In genomic region chr17:63150994-63151464, GRCh38 we compare ENCODE assay signal across 14 cellular contexts.
A peak's percentile ranks its signal among the peaks of the same experiment; 100 is the strongest.
DNase-seq lines count a peak whose midpoint lies in the region; ATAC-seq, FAIRE-seq and TF ChIP-seq lines count a peak whose summit lies in the region.
"Had no signal": no experiment of that assay in that cellular context is flagged by ENCODE, and none has a peak within 500 bp of the region (broad histone marks: within the 10 kb centered on the region; RNA-seq: fewer than 3 reads in every experiment).

No MANE protein-coding gene starts in this region.

- H3K9ac ChIP-seq in astrocyte (ENCODE audit: low read length): peak overlapping the region; percentile 67

- TF ChIP-seq CTCF in A673 (conservative IDR thresholded peaks at IDR 0.05; ENCODE audit: low read depth, low read length) (no peak), astrocyte (IDR thresholded peaks at IDR 0.05; ENCODE audit: insufficient read depth, low read depth, low read length) (no peak)

- peaks cover 3% of the 10 kb centered on the region for H3K36me3 Mint-ChIP-seq in astrocyte (ENCODE audit: low read depth, unreplicated experiment)

- H3K27me3 ChIP-seq in A673 (replicated peaks; ENCODE audit: insufficient read depth, low read depth, low read length, poor library complexity) (no peaks in the 10 kb centered on the region), astrocyte (ENCODE audit: insufficient read depth, low read length) (no peaks in the 10 kb centered on the region)
- H3K27me3 ChIP-seq: gastrocnemius medialis had no signal

- intact Hi-C loops in A673 (cut with micrococcal nuclease; ENCODE audit: unreplicated experiment): no loop called here

- CTCF ChIA-PET in A673 (lab: Charles Lee): no interaction called here

- no peaks in the 10 kb centered on the region for H3K27me3 Mint-ChIP-seq in astrocyte (ENCODE audit: low read depth, unreplicated experiment)

- ATAC-seq in GM21515 (IDR thresholded peaks at IDR 0.05; ENCODE audit: unreplicated experiment): no peak
- ATAC-seq in HG02763 (IDR thresholded peaks at IDR 0.05; ENCODE audit: unreplicated experiment): no peak
- ATAC-seq: A549; gastrocnemius medialis; naive thymus-derived CD4-positive, alpha-beta T cell had no signal

- H3K36me3 ChIP-seq in A673 (ENCODE audit: insufficient read depth, low read length, poor library complexity, severe bottlenecking): no peaks in the 10 kb centered on the region
- H3K36me3 ChIP-seq in astrocyte (ENCODE audit: insufficient read depth, low read length): no peaks in the 10 kb centered on the region
- H3K36me3 ChIP-seq: gastrocnemius medialis had no signal

- DNase-seq in A673 (ENCODE audit: low spot score) (peak; percentile 13), NCI-H1092 (lab: John Stamatoyannopoulos, UW) (peak; percentile 35), astrocyte (ENCODE audit: low read depth) (peak; percentile 68), left kidney (ENCODE audit: low read depth, low spot score) (peak; percentile 85)
- DNase-seq in stimulated activated CD4-positive, alpha-beta T cell treated with anti-CD3 and anti-CD28 coated beads, Interleukin-4, amount 100 ng/mL, for 4 hours: no peak
- DNase-seq in activated CD4-positive, alpha-beta T cell treated with anti-CD3 and anti-CD28 coated beads for 48 hours: no peak
- DNase-seq: activated CD4-positive, alpha-beta T cell treated with anti-CD3 and anti-CD28 coated beads, Interleukin-2, amount 50 U/mL, for 1 hour; gastrocnemius medialis; KG1; naive thymus-derived CD4-positive, alpha-beta T cell had no signal

- peaks cover 24% of the 10 kb centered on the region for H3K79me2 ChIP-seq in astrocyte (ENCODE audit: insufficient read depth, low read length)

- H3K4me1 Mint-ChIP-seq in astrocyte (ENCODE audit: low read depth, unreplicated experiment): peaks cover 31% of the 10 kb centered on the region

- no peak for FAIRE-seq in astrocyte (lab: Jason Lieb, UNC)

- POLR2A ChIA-PET in A673 (lab: Charles Lee; ENCODE audit: low non-redundant PET): no interaction called here

- BruUV-seq in A673 (replicated peaks; lab: Mats Ljungman, UMichigan): no TSS peak

- no peak overlapping the region for H3K27ac ChIP-seq in A673 (ENCODE audit: low read depth, low read length, poor library complexity, severe bottlenecking)
- peak overlapping the region; percentile 49 for H3K27ac ChIP-seq in astrocyte (ENCODE audit: low read depth, low read length)
- H3K27ac ChIP-seq: A549, gastrocnemius medialis, RWPE1 had no signal

- H3K4me1 ChIP-seq in A673 (ENCODE audit: insufficient read depth, low read length, poor library complexity, severe bottlenecking) (peaks cover 3% of the 10 kb centered on the region), astrocyte (ENCODE audit: insufficient read depth, low read length) (peaks cover 11% of the 10 kb centered on the region)
- H3K4me1 ChIP-seq: A549, gastrocnemius medialis had no signal

- H3K9me3 ChIP-seq in A673 (ENCODE audit: low read depth, low read length, poor library complexity, severe bottlenecking): no peaks in the 10 kb centered on the region
- no peaks in the 10 kb centered on the region for H3K9me3 ChIP-seq in astrocyte (ENCODE audit: insufficient read depth, low read depth, low read length)
- H3K9me3 ChIP-seq: A549, gastrocnemius medialis had no signal

- peak overlapping the region; percentile 91 for H3K27ac Mint-ChIP-seq in astrocyte (ENCODE audit: unreplicated experiment)
- H3K27ac Mint-ChIP-seq: naive thymus-derived CD4-positive, alpha-beta T cell had no signal

- no peak overlapping the region for H3K4me3 Mint-ChIP-seq in astrocyte (ENCODE audit: unreplicated experiment)
- H3K4me3 Mint-ChIP-seq: naive thymus-derived CD4-positive, alpha-beta T cell had no signal

- H3K4me2 ChIP-seq in astrocyte (ENCODE audit: low read length): peak overlapping the region; percentile 76
- H3K4me2 ChIP-seq: A549 had no signal

- H3K4me3 ChIP-seq in A673 (ENCODE audit: low read depth, low read length, poor library complexity, severe bottlenecking): no peak overlapping the region
- no peak overlapping the region for H3K4me3 ChIP-seq in astrocyte (ENCODE audit: insufficient read depth, low read depth, low read length)
- H3K4me3 ChIP-seq: A549, gastrocnemius medialis had no signal

- no peaks in the 10 kb centered on the region for H3K9me3 Mint-ChIP-seq in astrocyte (ENCODE audit: unreplicated experiment)

- peak overlapping the region; percentile 19 for H2AFZ ChIP-seq in astrocyte (ENCODE audit: low read depth, low read length)

- H4K20me1 ChIP-seq in astrocyte (ENCODE audit: insufficient read depth, low read length): peaks cover 12% of the 10 kb centered on the region

Comparison
In these comparisons a context has a peak if more than half of its experiments do, and no peak if none do; other contexts are left out.
1. DNase-seq: peak in A673 (single experiment), NCI-H1092 (single experiment), astrocyte (single experiment) and left kidney (single experiment); none in stimulated activated CD4-positive, alpha-beta T cell treated with anti-CD3 and anti-CD28 coated beads, Interleukin-4, amount 100 ng/mL, for 4 hours (0 of 2) and activated CD4-positive, alpha-beta T cell treated with anti-CD3 and anti-CD28 coated beads for 48 hours (single experiment).